ENCODE assay signal across 1 cellular context in the genomic region with DNA sequence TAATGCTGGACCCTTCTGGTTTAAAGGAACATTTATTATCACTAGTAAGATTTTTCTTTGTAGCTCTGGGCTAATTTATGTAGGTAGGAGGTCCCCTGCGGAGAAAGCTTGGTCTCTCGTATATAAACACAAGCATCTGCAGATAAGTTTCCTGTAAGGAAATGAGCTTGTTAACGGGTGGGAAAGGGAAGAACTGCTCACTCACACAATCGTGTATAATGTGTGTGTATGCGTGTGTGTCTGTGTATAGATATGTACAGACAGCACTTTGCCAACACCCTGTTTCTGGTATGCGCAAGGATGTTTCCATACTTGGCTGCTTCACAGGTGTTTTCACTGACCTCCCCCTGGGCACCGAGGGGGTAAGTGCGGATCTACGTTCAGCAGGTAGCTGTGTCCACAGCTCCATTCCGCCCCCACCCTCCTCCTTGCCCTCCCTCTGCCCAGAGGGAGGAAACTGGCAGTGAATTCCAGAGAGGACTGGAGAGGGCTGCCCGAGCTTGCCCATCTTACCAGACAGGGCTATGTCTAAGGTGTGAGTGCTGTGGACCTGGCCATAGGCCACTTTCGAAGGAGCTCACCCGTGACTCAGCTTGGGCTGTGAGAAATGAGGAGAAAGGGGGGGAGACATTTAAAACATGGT.
TF ChIP-seq lines count a peak whose summit lies in the region.

No MANE protein-coding gene starts in this region.

TF ChIP-seq in Ishikawa, 13 proteins besides CTCF, POLR2A, EP300 and RAD21 (continued from another document):
- TF ChIP-seq, protein P1, sequence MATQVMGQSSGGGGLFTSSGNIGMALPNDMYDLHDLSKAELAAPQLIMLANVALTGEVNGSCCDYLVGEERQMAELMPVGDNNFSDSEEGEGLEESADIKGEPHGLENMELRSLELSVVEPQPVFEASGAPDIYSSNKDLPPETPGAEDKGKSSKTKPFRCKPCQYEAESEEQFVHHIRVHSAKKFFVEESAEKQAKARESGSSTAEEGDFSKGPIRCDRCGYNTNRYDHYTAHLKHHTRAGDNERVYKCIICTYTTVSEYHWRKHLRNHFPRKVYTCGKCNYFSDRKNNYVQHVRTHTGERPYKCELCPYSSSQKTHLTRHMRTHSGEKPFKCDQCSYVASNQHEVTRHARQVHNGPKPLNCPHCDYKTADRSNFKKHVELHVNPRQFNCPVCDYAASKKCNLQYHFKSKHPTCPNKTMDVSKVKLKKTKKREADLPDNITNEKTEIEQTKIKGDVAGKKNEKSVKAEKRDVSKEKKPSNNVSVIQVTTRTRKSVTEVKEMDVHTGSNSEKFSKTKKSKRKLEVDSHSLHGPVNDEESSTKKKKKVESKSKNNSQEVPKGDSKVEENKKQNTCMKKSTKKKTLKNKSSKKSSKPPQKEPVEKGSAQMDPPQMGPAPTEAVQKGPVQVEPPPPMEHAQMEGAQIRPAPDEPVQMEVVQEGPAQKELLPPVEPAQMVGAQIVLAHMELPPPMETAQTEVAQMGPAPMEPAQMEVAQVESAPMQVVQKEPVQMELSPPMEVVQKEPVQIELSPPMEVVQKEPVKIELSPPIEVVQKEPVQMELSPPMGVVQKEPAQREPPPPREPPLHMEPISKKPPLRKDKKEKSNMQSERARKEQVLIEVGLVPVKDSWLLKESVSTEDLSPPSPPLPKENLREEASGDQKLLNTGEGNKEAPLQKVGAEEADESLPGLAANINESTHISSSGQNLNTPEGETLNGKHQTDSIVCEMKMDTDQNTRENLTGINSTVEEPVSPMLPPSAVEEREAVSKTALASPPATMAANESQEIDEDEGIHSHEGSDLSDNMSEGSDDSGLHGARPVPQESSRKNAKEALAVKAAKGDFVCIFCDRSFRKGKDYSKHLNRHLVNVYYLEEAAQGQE (IDR thresholded peaks at IDR 0.05; ENCODE audit: low read depth): no peak
- TF ChIP-seq CEBPB (IDR thresholded peaks at IDR 0.05): no peak
